Comparison of ENCODE assay signal across 26 cellular contexts in the genomic region with DNA sequence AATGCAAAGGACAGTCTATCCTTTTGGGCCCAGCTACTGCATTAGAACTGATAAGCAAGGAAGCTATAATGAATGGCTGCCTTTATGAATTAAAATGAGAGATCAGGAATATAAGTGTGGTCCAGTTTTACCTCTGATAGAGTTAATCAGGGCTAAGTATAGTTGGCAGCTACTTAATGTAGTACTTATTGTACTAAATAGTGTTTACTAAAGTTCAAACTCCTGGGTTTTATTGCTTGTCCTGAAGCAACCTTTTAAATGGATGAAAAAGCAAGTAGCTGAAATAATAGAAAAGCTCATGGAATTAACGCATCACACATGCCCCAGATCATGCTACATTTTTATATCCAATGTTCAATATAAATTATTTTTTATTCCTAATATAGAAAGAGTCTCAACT. TPM values are rescaled to one million over a fixed set of nuclear protein-coding genes. Genes with fewer than 3 reads are reported as not detected.
A peak's percentile ranks its signal among the peaks of the same experiment; 100 is the strongest.
DNase-seq lines count a peak whose midpoint lies in the region; ATAC-seq, FAIRE-seq and TF ChIP-seq lines count a peak whose summit lies in the region.
"Had no signal": no experiment of that assay in that cellular context is flagged by ENCODE, and none has a peak within 500 bp of the region (broad histone marks: within the 10 kb centered on the region; RNA-seq: fewer than 3 reads in every experiment).

No MANE protein-coding gene starts in this region.

- POLR2A ChIA-PET in HEK293 (lab: Yijun Ruan, JAX), result interaction anchor here (0.6 kb wide), 1 partner anchor 66 kb away, joined by 3 read pairs; no protein-coding TSS in a partner anchor

- WGBS in right lobe of liver (ENCODE audit: insufficient coverage, low coverage, low lambda C conversion rate, missing lambda C conversion rate), result 32% methylated on average over 1 of the region's 1 CpG

- H2AFZ ChIP-seq in SU-DHL-6 (ENCODE audit: low read depth, low read length, severe bottlenecking), result no peak overlapping the region

- H3K9me2 ChIP-seq in SU-DHL-6 (replicated peaks; ENCODE audit: insufficient read depth, low read length), result no peaks in the 10 kb centered on the region
- H3K9me2 ChIP-seq: SK-N-SH had no signal

- no peak overlapping the region for H3K9ac ChIP-seq in SU-DHL-6 (ENCODE audit: low read length)
- H3K9ac ChIP-seq: BLaER1 treated with 17β-estradiol and CSF1 and Interleukin-3, amounts not matched to agents 10 nM and 100 nM; SK-N-SH had no signal

- no peak for TF ChIP-seq POLR2A in right lobe of liver (IDR thresholded peaks at IDR 0.05)

- H3K4me1 ChIP-seq in HEK293 (ENCODE audit: control insufficient read depth, insufficient read depth, low read length) (peaks cover 19% of the 10 kb centered on the region; the same call in 1 of the 2 replicates), right lobe of liver (peaks cover 0 to 92% (median 35%) of the 10 kb centered on the region in 4 donors)

- H3K79me2 ChIP-seq in SU-DHL-6 (ENCODE audit: insufficient read depth, low read length), result peaks cover 85% of the 10 kb centered on the region

- peak in 3 of 4 donors; percentile 23 to 62 (median 53) for ATAC-seq in right lobe of liver
- ATAC-seq: CD8-positive, alpha-beta T cell; PC-3 had no signal

- CTCF ChIA-PET in HEK293 (lab: Yijun Ruan, JAX), result interaction anchor here (0.6 to 2.6 kb wide), 8 partner anchors 12 to 152 kb away, joined by 3 to 16 read pairs (median 4); no protein-coding TSS in a partner anchor

- FAIRE-seq in urothelium cell line (lab: Jason Lieb, UNC), result no peak
- FAIRE-seq: A204.1, GM12891 had no signal

- peak overlapping the region; percentile 6 for H3K4me2 ChIP-seq in SU-DHL-6 (ENCODE audit: low read depth, low read length, poor library complexity, severe bottlenecking)
- H3K4me2 ChIP-seq: BLaER1 treated with 17β-estradiol and CSF1 and Interleukin-3, amounts not matched to agents 10 nM and 100 nM; SK-N-SH had no signal

- no peak overlapping the region for H3K4me3 ChIP-seq in HEK293 (ENCODE audit: low read depth, low read length)
- H3K4me3 ChIP-seq in SU-DHL-6 (ENCODE audit: insufficient read depth, low read length, poor library complexity, severe bottlenecking), result no peak overlapping the region
- no peak overlapping the region for H3K4me3 ChIP-seq in right lobe of liver
- H3K4me3 ChIP-seq: BLaER1 treated with 17β-estradiol and CSF1 and Interleukin-3, amounts not matched to agents 10 nM and 100 nM; HAP-1 had no signal

- no peaks in the 10 kb centered on the region; a peak in 1 of 3 replicates for H3K36me3 ChIP-seq in HEK293 (ENCODE audit: control insufficient read depth in 2 of 2, insufficient read depth in 1 of 2, low read length in 2 of 2)
- H3K36me3 ChIP-seq in SU-DHL-6 (ENCODE audit: low read length), result peaks cover 3% of the 10 kb centered on the region; the same call in 1 of the 2 replicates
- H3K36me3 ChIP-seq in right lobe of liver, result no peaks in the 10 kb centered on the region
- H3K36me3 ChIP-seq: BLaER1 treated with 17β-estradiol and CSF1 and Interleukin-3, amounts not matched to agents 10 nM and 100 nM had no signal

- TF ChIP-seq CTCF in 22Rv1 (IDR thresholded peaks at IDR 0.05) (no peak), HEK293 (tag by site-specific recombination; IDR thresholded peaks at IDR 0.05) (no peak), SU-DHL-6 (IDR thresholded peaks at IDR 0.05; ENCODE audit: insufficient read depth, low read length, poor library complexity, severe bottlenecking) (no peak), right lobe of liver (IDR thresholded peaks at IDR 0.05) (no peak)

- intact Hi-C loops in right lobe of liver (cut with DNase I), result no loop called here

- DNase-seq in right lobe of liver (no peak), NCI-H446 treated with DMSO at 0.1 percent for 48 hours (lab: John Stamatoyannopoulos, UW) (no peak), pons (ENCODE audit: low spot score) (no peak), urothelium cell line (ENCODE audit: low spot score) (no peak)
- DNase-seq: AML-193; Caco-2; CD8-positive, alpha-beta T cell; GF-D8; GOT3; IMR-90; KG1; NCI-H1092; NCI-H1417 treated with DMSO at 0.1 percent for 48 hours; NCI-H1694 treated with DMSO at 0.1 percent for 48 hours; NCI-H2081; NCI-H2227 treated with DMSO at 0.1 percent for 48 hours; NCI-H510A; PC-3; SK-N-SH had no signal

- peaks cover 33% of the 10 kb centered on the region for H3F3A ChIP-seq in SU-DHL-6 (ENCODE audit: insufficient read depth)

- H3K27me3 ChIP-seq in SU-DHL-6 (ENCODE audit: low read length) (no peaks in the 10 kb centered on the region), right lobe of liver (no peaks in the 10 kb centered on the region)
- H3K27me3 ChIP-seq: BLaER1 treated with 17β-estradiol and CSF1 and Interleukin-3, amounts not matched to agents 10 nM and 100 nM had no signal

- H4K20me1 ChIP-seq in SU-DHL-6 (ENCODE audit: low read depth, low read length), result no peaks in the 10 kb centered on the region

- no peaks in the 10 kb centered on the region for H3K9me3 ChIP-seq in HEK293 (ENCODE audit: control insufficient read depth, insufficient read depth, low read depth, low read length)
- H3K9me3 ChIP-seq in SU-DHL-6 (ENCODE audit: insufficient read depth, low read length), result no peaks in the 10 kb centered on the region
- no peaks in the 10 kb centered on the region for H3K9me3 ChIP-seq in right lobe of liver
- H3K9me3 ChIP-seq: BLaER1 treated with 17β-estradiol and CSF1 and Interleukin-3, amounts not matched to agents 10 nM and 100 nM; Caco-2; HAP-1; SK-N-SH had no signal

- H3K27ac ChIP-seq in 22Rv1 (peak overlapping the region; percentile 23; the same call in 1 of the 2 replicates), HEK293 (ENCODE audit: extremely low read depth, low read depth, low read length) (no peak overlapping the region), SU-DHL-6 (ENCODE audit: low read depth, low read length) (no peak overlapping the region), right lobe of liver (peak overlapping the region in 2 of 3 donors; percentile 28 to 33)
- H3K27ac ChIP-seq: BLaER1 treated with 17β-estradiol and CSF1 and Interleukin-3, amounts not matched to agents 10 nM and 100 nM had no signal

TF ChIP-seq in HEK293, 187 proteins besides CTCF, POLR2A, EP300 and RAD21:
- TF ChIP-seq ZNF837 (tag by site-specific recombination; IDR thresholded peaks at IDR 0.05) (no peak), ZNF335 (tag by site-specific recombination; conservative IDR thresholded peaks at IDR 0.05) (0 out of 2 replicates have a peak, but pooled peaks have one; percentile 1), OSR2 (tag by site-specific recombination; IDR thresholded peaks at IDR 0.05) (peak; percentile 38; the same call in 1 of the 2 replicates)
- TF ChIP-seq, protein P1, sequence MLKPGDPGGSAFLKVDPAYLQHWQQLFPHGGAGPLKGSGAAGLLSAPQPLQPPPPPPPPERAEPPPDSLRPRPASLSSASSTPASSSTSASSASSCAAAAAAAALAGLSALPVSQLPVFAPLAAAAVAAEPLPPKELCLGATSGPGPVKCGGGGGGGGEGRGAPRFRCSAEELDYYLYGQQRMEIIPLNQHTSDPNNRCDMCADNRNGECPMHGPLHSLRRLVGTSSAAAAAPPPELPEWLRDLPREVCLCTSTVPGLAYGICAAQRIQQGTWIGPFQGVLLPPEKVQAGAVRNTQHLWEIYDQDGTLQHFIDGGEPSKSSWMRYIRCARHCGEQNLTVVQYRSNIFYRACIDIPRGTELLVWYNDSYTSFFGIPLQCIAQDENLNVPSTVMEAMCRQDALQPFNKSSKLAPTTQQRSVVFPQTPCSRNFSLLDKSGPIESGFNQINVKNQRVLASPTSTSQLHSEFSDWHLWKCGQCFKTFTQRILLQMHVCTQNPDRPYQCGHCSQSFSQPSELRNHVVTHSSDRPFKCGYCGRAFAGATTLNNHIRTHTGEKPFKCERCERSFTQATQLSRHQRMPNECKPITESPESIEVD (tag by site-specific recombination; IDR thresholded peaks at IDR 0.05), result peak; percentile 86
TF ChIP-seq in HEK293: peak in this region for 3.

RNA-seq across cellular contexts. Expression of gene TRMT11, which starts 5.3 kb away (rescaled TPM):
- 10 to 100 TPM; 12.6 to 36.0 (median 25.3) TPM for total RNA-seq in right lobe of liver

RNA-seq across cellular contexts. Expression of gene HINT3, which starts 35.1 kb away (rescaled TPM):
- total RNA-seq in right lobe of liver, result 10 to 100 TPM in 5 of 6 experiments, 1 to 10 TPM in 1; 8.5 to 16.6 (median 14.3) TPM

Comparison
In these comparisons a context has a peak if more than half of its experiments do, and no peak if none do; other contexts are left out.
1. H3K27ac ChIP-seq: peak in 22Rv1 (single experiment) and right lobe of liver (2 of 3); none in HEK293 (single experiment) and SU-DHL-6 (single experiment).